ENCODE assay signal across 21 cellular contexts in genomic region chr12:80791863-80792262, GRCh38.
DNase-seq lines count a peak whose midpoint lies in the region; ATAC-seq, FAIRE-seq and TF ChIP-seq lines count a peak whose summit lies in the region.
"Had no signal": no experiment of that assay in that cellular context is flagged by ENCODE, and none has a peak within 500 bp of the region (broad histone marks: within the 10 kb centered on the region; RNA-seq: fewer than 3 reads in every experiment).

No MANE protein-coding gene starts in this region.

- no peak overlapping the region for H3K27ac ChIP-seq in GM12878 (ENCODE audit: control insufficient read depth, insufficient read depth)
- H3K27ac ChIP-seq: 22Rv1, BLaER1, GM23248 had no signal

- H2AFZ ChIP-seq in GM12878 (ENCODE audit: control insufficient read depth, low read depth, low read length) = no peak overlapping the region
- H2AFZ ChIP-seq: GM23248 had no signal

- no peak overlapping the region for H3K4me3 ChIP-seq in GM12878
- H3K4me3 ChIP-seq: BLaER1, GM23248 had no signal

- no peak for TF ChIP-seq CTCF in GM12878 (IDR thresholded peaks at IDR 0.05 in 2 of 3, conservative IDR thresholded peaks at IDR 0.05 in 1 of 3; ENCODE audit: control insufficient read depth in 2 of 3, extremely low read depth in 1 of 3, insufficient read depth in 1 of 3, low read depth in 3 of 3, low read length in 3 of 3)

- peak; percentile 9 for FAIRE-seq in GM12891 (lab: Jason Lieb, UNC)
- no peak for FAIRE-seq in GM12878 (lab: Jason Lieb, UNC)
- FAIRE-seq: A204.1, D721Med had no signal

- H4K20me1 ChIP-seq in GM12878 (ENCODE audit: control insufficient read depth, insufficient read depth) = no peaks in the 10 kb centered on the region
- H4K20me1 ChIP-seq: BLaER1 had no signal

- H3K9me3 ChIP-seq in GM12878 (replicated peaks; ENCODE audit: control insufficient read depth, insufficient read depth, low read length) = no peaks in the 10 kb centered on the region; the same call in 1 of the 3 replicates
- H3K9me3 ChIP-seq: BLaER1 had no signal

- in situ Hi-C loops in GM12878 (cut with MboI) = no loop called here

- POLR2A ChIA-PET in GM12878 (lab: Charles Lee) = no interaction called here

- SMC1A ChIA-PET in GM12878 (lab: Charles Lee; ENCODE audit: uncharacterized antibody, unreplicated experiment) = interaction anchor here (0.6 to 1.4 kb wide), 4 partner anchors 10 to 1497 kb away, joined by 3 to 4 read pairs (median 3); no protein-coding TSS in a partner anchor

- TF ChIP-seq POLR2A in GM12891 (IDR thresholded peaks at IDR 0.05; ENCODE audit: low read depth, low read length) = no peak
- TF ChIP-seq POLR2A in GM12878 (IDR thresholded peaks at IDR 0.05; ENCODE audit: low read depth, low read length) = no peak

- H3K4me1 ChIP-seq in GM12878 (ENCODE audit: control insufficient read depth, insufficient read depth, low read length) = no peaks in the 10 kb centered on the region; the same call in 1 of the 2 replicates
- H3K4me1 ChIP-seq: BLaER1 had no signal

- peak; percentile 61 for ATAC-seq in GM21786 (IDR thresholded peaks at IDR 0.05; ENCODE audit: unreplicated experiment)
- peak; percentile 52 for ATAC-seq in HG02678 (IDR thresholded peaks at IDR 0.05; ENCODE audit: unreplicated experiment)
- peak; percentile 72 for ATAC-seq in GM12878
- ATAC-seq in GM21529 (IDR thresholded peaks at IDR 0.05; ENCODE audit: unreplicated experiment) = no peak
- no peak for ATAC-seq in GM21526 (IDR thresholded peaks at IDR 0.05; ENCODE audit: low FRiP score, unreplicated experiment)
- ATAC-seq: HCT116 had no signal

- no peaks in the 10 kb centered on the region for H3K36me3 ChIP-seq in GM12878 (ENCODE audit: control insufficient read depth in 2 of 2, insufficient read depth in 2 of 2, low read length in 1 of 2)
- H3K36me3 ChIP-seq: BLaER1 had no signal

- TF ChIP-seq RAD21 in GM12878 (IDR thresholded peaks at IDR 0.05; ENCODE audit: insufficient read depth, low read depth, low read length) = no peak

- RAD21 ChIA-PET in GM12878 (lab: Charles Lee; ENCODE audit: unreplicated experiment) = interaction anchor here (0.6 kb wide), 1 partner anchor 11 kb away, joined by 3 read pairs; no protein-coding TSS in a partner anchor

- H3K27me3 ChIP-seq in GM12878 (replicated peaks in 1 of 2; ENCODE audit: control insufficient read depth in 2 of 2, insufficient read depth in 2 of 2, low read length in 1 of 2) = no peaks in the 10 kb centered on the region
- H3K27me3 ChIP-seq: BLaER1 had no signal

- H3K4me2 ChIP-seq in GM12878 (ENCODE audit: control insufficient read depth, insufficient read depth) = no peak overlapping the region
- H3K4me2 ChIP-seq: BLaER1 had no signal

- intact Hi-C loops in GM12878 (cut with micrococcal nuclease; ENCODE audit: unreplicated experiment) = no loop called here

- no peak overlapping the region for H3K9ac ChIP-seq in GM12878 (ENCODE audit: control insufficient read depth, insufficient read depth, low read length)
- H3K9ac ChIP-seq: BLaER1, GM23248 had no signal

- CTCF ChIA-PET in GM12878 (lab: Yijun Ruan, JAX) = no interaction called here

- no peaks in the 10 kb centered on the region for H3K79me2 ChIP-seq in GM12878 (ENCODE audit: control insufficient read depth, insufficient read depth, low read length)

- DNase-seq in GM12891 (ENCODE audit: insufficient read length, low spot score) (no peak), GM12878 (ENCODE audit: low read depth, low spot score) (no peak), C1 segment of cervical spinal cord (lab: John Stamatoyannopoulos, UW) (no peak), NOMO-1 treated with dmso at 0.1 percent for 144 hours (lab: John Stamatoyannopoulos, UW; ENCODE audit: unreplicated experiment) (no peak)
- DNase-seq: CD4-positive, alpha-beta T cell; CD8-positive, alpha-beta memory T cell; DMS 273 treated with DMSO at 0.1 percent for 48 hours; DMS79; EL; GDM1; GM23248; H9 had no signal

- no TSS peak for BruUV-seq in GM12878 (replicated peaks; lab: Mats Ljungman, UMichigan)

- TF ChIP-seq EP300 in GM12878 (IDR thresholded peaks at IDR 0.05; ENCODE audit: borderline replicate concordance in 1 of 2, control insufficient read depth in 1 of 2, low read depth in 2 of 2, low read length in 2 of 2) = no peak

TF ChIP-seq in GM12891, 5 proteins besides CTCF, POLR2A, EP300 and RAD21:
- TF ChIP-seq TAF1 (IDR thresholded peaks at IDR 0.05; ENCODE audit: low read depth, low read length) = no peak
- TF ChIP-seq PAX5 (IDR thresholded peaks at IDR 0.05; ENCODE audit: insufficient read depth, low read length, severe bottlenecking) = no peak
- no peak for TF ChIP-seq SPI1 (IDR thresholded peaks at IDR 0.05; ENCODE audit: low read depth, low read length)
- TF ChIP-seq POLR2AphosphoS5 (IDR thresholded peaks at IDR 0.05; ENCODE audit: low read depth, low read length) = no peak
- no peak for TF ChIP-seq POU2F2 (IDR thresholded peaks at IDR 0.05; ENCODE audit: low read depth, low read length)

TF ChIP-seq in GM12878, 131 proteins besides CTCF, POLR2A, EP300 and RAD21:
- TF ChIP-seq BACH1 (IDR thresholded peaks at IDR 0.05; ENCODE audit: borderline replicate concordance) (no peak), SREBF2 (IDR thresholded peaks at IDR 0.05; ENCODE audit: low read length) (no peak), MXI1 (IDR thresholded peaks at IDR 0.05; ENCODE audit: low read depth, low read length) (no peak), TARDBP (IDR thresholded peaks at IDR 0.05; ENCODE audit: borderline replicate concordance) (no peak), NR2C2 (IDR thresholded peaks at IDR 0.05; ENCODE audit: borderline replicate concordance, control insufficient read depth, insufficient read length, low read depth) (no peak), CREM (IDR thresholded peaks at IDR 0.05; ENCODE audit: low read depth) (no peak), GATAD2B (conservative IDR thresholded peaks at IDR 0.05; ENCODE audit: low read depth) (no peak), FOS (IDR thresholded peaks at IDR 0.05; ENCODE audit: borderline replicate concordance, extremely low read depth, insufficient read length) (no peak), BHLHE40 (IDR thresholded peaks at IDR 0.05; ENCODE audit: borderline replicate concordance in 1 of 2, low read depth in 2 of 2, low read length in 1 of 2) (no peak)
TF ChIP-seq in GM12878: peak in this region for 0.

Comparison
In these comparisons a context has a peak if more than half of its experiments do, and no peak if none do; other contexts are left out.
1. ATAC-seq: peak in GM21786 (single experiment), HG02678 (single experiment) and GM12878 (single experiment); none in GM21529 (single experiment) and GM21526 (single experiment).